32 cellular contexts compared by ENCODE assay signal in the genomic region with DNA sequence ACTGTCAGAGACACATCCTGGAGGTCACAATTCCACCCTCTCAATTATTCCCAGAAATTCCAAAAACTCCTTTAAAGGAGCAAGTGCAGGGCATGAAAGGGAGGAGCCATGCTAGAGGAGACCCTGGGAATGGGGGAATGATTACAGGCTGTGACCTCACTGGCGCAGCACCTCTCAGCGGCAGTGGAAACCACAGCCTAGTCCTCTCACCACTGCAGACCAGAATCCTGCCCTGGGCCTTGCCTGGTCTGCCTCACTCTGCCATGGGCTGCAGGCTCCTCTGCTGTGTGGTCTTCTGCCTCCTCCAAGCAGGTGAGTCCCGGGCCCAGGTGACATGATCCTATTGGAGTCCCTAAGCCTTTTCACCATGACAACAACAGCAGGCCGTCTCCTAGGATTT. TPM values are rescaled to one million over a fixed set of nuclear protein-coding genes. Genes with fewer than 3 reads are reported as not detected.
DNase-seq lines count a peak whose midpoint lies in the region; ATAC-seq and TF ChIP-seq lines count a peak whose summit lies in the region.
"Had no signal": no experiment of that assay in that cellular context is flagged by ENCODE, and none has a peak within 500 bp of the region (broad histone marks: within the 10 kb centered on the region; RNA-seq: fewer than 3 reads in every experiment).

No MANE protein-coding gene starts in this region.

- TF ChIP-seq EP300 in esophagus muscularis mucosa (IDR thresholded peaks at IDR 0.05) = no peak

- DNase-seq in cardiac septum (ENCODE audit: low spot score) (peak; percentile 74), left cardiac atrium (no peak), esophagus muscularis mucosa (ENCODE audit: extremely low spot score) (peak; percentile 81), retina (no peak), endothelial cell (ENCODE audit: low spot score) (no peak)
- DNase-seq in activated CD8-positive, alpha-beta T cell treated with anti-CD3 and anti-CD28 coated beads for 36 hours = no peak
- no peak for DNase-seq in stimulated activated CD4-positive, alpha-beta T cell treated with anti-CD3 and anti-CD28 coated beads, Interleukin-4, amount 100 ng/mL, for 1 hour
- DNase-seq: activated CD8-positive, alpha-beta memory T cell treated with anti-CD3 and anti-CD28 coated beads, Interleukin-2, amount 50 U/mL, for 48 hours; activated gamma-delta T cell; anterior cingulate cortex; DMS53; esophagus squamous epithelium; foreskin melanocyte; heart right ventricle; Karpas-422; kidney glomerular epithelial cell; mucosa of descending colon; MV-4-11; NCI-H2171; NCI-H510A treated with DMSO at 0.1 percent for 48 hours; PC-3; right cardiac atrium; SK-N-SH; stimulated activated CD4-positive, alpha-beta T cell treated with anti-CD3 and anti-CD28 coated beads, Interleukin-2, amount 100 ng/mL, for 48 hours had no signal

- ATAC-seq in left cardiac atrium = no peak
- ATAC-seq in activated CD8-positive, alpha-beta T cell treated with anti-CD3 and anti-CD28 coated beads for 36 hours = no peak
- ATAC-seq: mucosa of descending colon, PC-3 had no signal

- no peaks in the 10 kb centered on the region for H3K4me1 ChIP-seq in esophagus muscularis mucosa
- H3K4me1 ChIP-seq: esophagus squamous epithelium, heart right ventricle, suprapubic skin had no signal

- POLR2A ChIA-PET in activated CD8-positive, alpha-beta T cell treated with anti-CD3 and anti-CD28 coated beads for 36 hours (lab: Charles Lee) = interaction anchor here (1.0 to 2.6 kb wide), 2 partner anchors 489 to 491 kb away, joined by 3 to 9 read pairs; no protein-coding TSS in a partner anchor

- no peaks in the 10 kb centered on the region for H3K9me3 Mint-ChIP-seq in activated CD8-positive, alpha-beta T cell treated with anti-CD3 and anti-CD28 coated beads for 36 hours
- H3K9me3 Mint-ChIP-seq in endothelial cell (ENCODE audit: unreplicated experiment) = no peaks in the 10 kb centered on the region

- WGBS in esophagus muscularis mucosa = 100% methylated on average over 1 of the region's 4 CpGs

- H3K27me3 ChIP-seq in esophagus muscularis mucosa = peaks cover 0 to 10% (median 0%) of the 10 kb centered on the region in 4 donors
- H3K27me3 ChIP-seq: suprapubic skin had no signal

- CTCF ChIA-PET in activated CD8-positive, alpha-beta T cell treated with anti-CD3 and anti-CD28 coated beads for 36 hours (lab: Charles Lee) = interaction anchor here (1.2 kb wide), 1 partner anchor 11 kb away, joined by 7 read pairs; no protein-coding TSS in a partner anchor

- intact Hi-C loops in cardiac septum (cut with DNase I) = loop anchor here (2.0 kb wide), 1 partner anchor 36 kb away; no protein-coding TSS in a partner anchor
- intact Hi-C loops in left cardiac atrium (cut with DNase I) = loop anchor here in 1 of 2 donors (2.0 kb wide), 1 partner anchor 36 kb away; no protein-coding TSS in a partner anchor
- intact Hi-C loops in activated CD8-positive, alpha-beta T cell treated with anti-CD3 and anti-CD28 coated beads for 36 hours (cut with micrococcal nuclease) = loop anchor here (1.0 to 10.0 kb wide), 2 partner anchors 36 to 496 kb away; no protein-coding TSS in a partner anchor
- intact Hi-C loops in esophagus muscularis mucosa (cut with DNase I) = no loop called here

- H3K4me1 Mint-ChIP-seq in activated CD8-positive, alpha-beta T cell treated with anti-CD3 and anti-CD28 coated beads for 36 hours (ENCODE audit: low read depth) = peaks cover 11% of the 10 kb centered on the region
- no peaks in the 10 kb centered on the region for H3K4me1 Mint-ChIP-seq in endothelial cell (ENCODE audit: unreplicated experiment)

- H3K27ac Mint-ChIP-seq in activated CD8-positive, alpha-beta T cell treated with anti-CD3 and anti-CD28 coated beads for 36 hours = peak overlapping the region; percentile 45
- no peak overlapping the region for H3K27ac Mint-ChIP-seq in endothelial cell (ENCODE audit: unreplicated experiment)

- TF ChIP-seq POLR2A in esophagus muscularis mucosa (IDR thresholded peaks at IDR 0.05; ENCODE audit: low read depth) = no peak

- no peaks in the 10 kb centered on the region for H3K9me3 ChIP-seq in esophagus muscularis mucosa
- H3K9me3 ChIP-seq: esophagus squamous epithelium, heart right ventricle, mucosa of descending colon, SK-N-SH, suprapubic skin had no signal

- no peaks in the 10 kb centered on the region for H3K36me3 ChIP-seq in esophagus muscularis mucosa
- H3K36me3 ChIP-seq: esophagus squamous epithelium, heart right ventricle, suprapubic skin had no signal

- no peak overlapping the region for H3K4me3 ChIP-seq in esophagus muscularis mucosa
- H3K4me3 ChIP-seq: coronary artery, esophagus squamous epithelium, heart right ventricle, lung, mucosa of descending colon, suprapubic skin had no signal

- H3K27me3 Mint-ChIP-seq in activated CD8-positive, alpha-beta T cell treated with anti-CD3 and anti-CD28 coated beads for 36 hours = no peaks in the 10 kb centered on the region
- peaks cover 2% of the 10 kb centered on the region for H3K27me3 Mint-ChIP-seq in endothelial cell (ENCODE audit: unreplicated experiment)

- no peaks in the 10 kb centered on the region for H3K36me3 Mint-ChIP-seq in activated CD8-positive, alpha-beta T cell treated with anti-CD3 and anti-CD28 coated beads for 36 hours (ENCODE audit: low read depth)
- no peaks in the 10 kb centered on the region for H3K36me3 Mint-ChIP-seq in endothelial cell (ENCODE audit: low read depth, unreplicated experiment)
- H3K36me3 Mint-ChIP-seq: CD14-positive monocyte had no signal

- no peak for TF ChIP-seq CTCF in activated CD8-positive, alpha-beta T cell treated with anti-CD3 and anti-CD28 coated beads for 36 hours (IDR thresholded peaks at IDR 0.05)
- TF ChIP-seq CTCF in esophagus muscularis mucosa (IDR thresholded peaks at IDR 0.05) (no peak), endothelial cell (IDR thresholded peaks at IDR 0.05; ENCODE audit: unreplicated experiment) (no peak)

- peak overlapping the region; percentile 49 for H3K4me3 Mint-ChIP-seq in activated CD8-positive, alpha-beta T cell treated with anti-CD3 and anti-CD28 coated beads for 36 hours
- H3K4me3 Mint-ChIP-seq in endothelial cell (ENCODE audit: unreplicated experiment) = no peak overlapping the region
- H3K4me3 Mint-ChIP-seq: CD14-positive monocyte, neural crest cell had no signal

- H3K27ac ChIP-seq in esophagus muscularis mucosa (replicated peaks in 1 of 4) = no peak overlapping the region
- H3K27ac ChIP-seq: coronary artery, esophagus squamous epithelium, heart right ventricle, HL-60, suprapubic skin had no signal

RNA-seq across cellular contexts. Expression of a gene that starts 50.5 kb away (rescaled TPM):
- total RNA-seq in cardiac septum = not detected
- total RNA-seq in left cardiac atrium = not detected
- not detected for total RNA-seq in activated CD8-positive, alpha-beta T cell treated with anti-CD3 and anti-CD28 coated beads for 36 hours
- not detected for total RNA-seq in esophagus muscularis mucosa
- not detected for total RNA-seq in endothelial cell (ENCODE audit: unreplicated experiment)
- total RNA-seq: esophagus squamous epithelium, H1, heart right ventricle, lung, mucosa of descending colon, neural crest cell, PC-3, right cardiac atrium, suprapubic skin, urinary bladder had no signal

Comparison
In these comparisons a context has a peak if more than half of its experiments do, and no peak if none do; other contexts are left out.
1. DNase-seq: peak in cardiac septum (single experiment) and esophagus muscularis mucosa (single experiment); none in left cardiac atrium (single experiment), activated CD8-positive, alpha-beta T cell treated with anti-CD3 and anti-CD28 coated beads for 36 hours (single experiment), retina (single experiment), stimulated activated CD4-positive, alpha-beta T cell treated with anti-CD3 and anti-CD28 coated beads, Interleukin-4, amount 100 ng/mL, for 1 hour (single experiment) and endothelial cell (single experiment).